Comparison of ENCODE assay signal across 13 cellular contexts in genomic region chr12:21419009-21419699, GRCh38. TPM values are rescaled to one million over a fixed set of nuclear protein-coding genes. Genes with fewer than 3 reads are reported as not detected.
DNase-seq lines count a peak whose midpoint lies in the region; ATAC-seq and TF ChIP-seq lines count a peak whose summit lies in the region.
"Not testable (repeated sequence)": the region's sequence is repeated elsewhere in the genome, so short reads cannot be mapped to it uniquely, and the experiment has no call there.
"Had no signal": no experiment of that assay in that cellular context is flagged by ENCODE, and none has a peak within 500 bp of the region (broad histone marks: within the 10 kb centered on the region; RNA-seq: fewer than 3 reads in every experiment).

No MANE protein-coding gene starts in this region.

- H3K4me3 ChIP-seq in Caco-2 (ENCODE audit: low read depth, low read length) = peak overlapping the region; percentile 58
- H3K4me3 ChIP-seq in H7 (ENCODE audit: insufficient read depth, low read depth, low read length) = peak overlapping the region; percentile 27

- H3K9me3 Mint-ChIP-seq in Caco-2 (ENCODE audit: unreplicated experiment); WTC11; neural crest cell: not testable (repeated sequence)

- peaks cover 18% of the 10 kb centered on the region for H3K4me1 Mint-ChIP-seq in Caco-2 (ENCODE audit: low read depth, unreplicated experiment)
- peaks cover 21% of the 10 kb centered on the region for H3K4me1 Mint-ChIP-seq in WTC11
- H3K4me1 Mint-ChIP-seq in neural crest cell = peaks cover 15% of the 10 kb centered on the region

- POLR2A ChIA-PET in Caco-2 (lab: Charles Lee); WTC11 (lab: Charles Lee): not testable (repeated sequence)

- intact Hi-C loops in Caco-2 (cut with micrococcal nuclease; ENCODE audit: unreplicated experiment); Right ventricle myocardium inferior (cut with DNase I): not testable (repeated sequence)

- not testable (repeated sequence) for ATAC-seq in WTC11, Right ventricle myocardium inferior

- TF ChIP-seq CTCF in Caco-2 (IDR thresholded peaks at IDR 0.05; ENCODE audit: insufficient read depth in 1 of 2, low read depth in 1 of 2, low read length in 1 of 2, severe bottlenecking in 1 of 2, unreplicated experiment in 1 of 2); WTC11 (IDR thresholded peaks at IDR 0.05); neural crest cell (conservative IDR thresholded peaks at IDR 0.05): not testable (repeated sequence)

- not testable (repeated sequence) for BruUV-seq in Caco-2 (replicated peaks; lab: Mats Ljungman, UMichigan)

- not testable (repeated sequence) for H3K27me3 Mint-ChIP-seq in Caco-2 (ENCODE audit: insufficient read depth, unreplicated experiment); WTC11 (ENCODE audit: low read depth); neural crest cell (ENCODE audit: low read depth)

- CTCF ChIA-PET in Caco-2 (lab: Charles Lee) = not testable (repeated sequence)
- CTCF ChIA-PET in WTC11 (lab: Charles Lee) = interaction anchor here (1.0 kb wide), 1 partner anchor 18 kb away, joined by 3 read pairs; the partner anchor contains the start of gene PYROXD1

- H3K27ac Mint-ChIP-seq in Caco-2 (ENCODE audit: unreplicated experiment) = peak overlapping the region; percentile 85
- peak overlapping the region; percentile 78 for H3K27ac Mint-ChIP-seq in WTC11
- H3K27ac Mint-ChIP-seq in neural crest cell (ENCODE audit: unreplicated experiment) = peak overlapping the region; percentile 67

- peak; percentile 65 to 71 for DNase-seq in Caco-2
- DNase-seq in H7 = not testable (repeated sequence)
- peak; percentile 70 for DNase-seq in NCI-H146 (lab: John Stamatoyannopoulos, UW)
- DNase-seq in NCI-H526 treated with DMSO at 0.1 percent for 48 hours (lab: John Stamatoyannopoulos, UW) = peak; percentile 13
- peak; percentile 70 for DNase-seq in WTC11 (ENCODE audit: low spot score)
- DNase-seq in Right ventricle myocardium inferior (ENCODE audit: missing footprints) = peak; percentile 59
- peak; percentile 20 for DNase-seq in neural crest cell (ENCODE audit: low read depth, low spot score)

- peaks cover 12% of the 10 kb centered on the region for H3K4me1 ChIP-seq in Caco-2

- peak overlapping the region; percentile 76 for H3K4me3 Mint-ChIP-seq in Caco-2 (ENCODE audit: unreplicated experiment)
- peak overlapping the region; percentile 60 for H3K4me3 Mint-ChIP-seq in WTC11
- H3K4me3 Mint-ChIP-seq in neural crest cell = not testable (repeated sequence)

- H3K36me3 ChIP-seq in Caco-2 (ENCODE audit: control insufficient read depth, insufficient read depth, low read length); H7 (replicated peaks; ENCODE audit: control insufficient read depth, insufficient read depth, low read length): not testable (repeated sequence)

- not testable (repeated sequence) for H3K9me3 ChIP-seq in Caco-2

- not testable (repeated sequence) for H3K27me3 ChIP-seq in Caco-2 (replicated peaks; ENCODE audit: control insufficient read depth, insufficient read depth, low read length); H7 (ENCODE audit: control insufficient read depth, insufficient read depth, low read length)

- H3K36me3 Mint-ChIP-seq in Caco-2 (ENCODE audit: insufficient read depth, unreplicated experiment); WTC11; neural crest cell (ENCODE audit: low read depth): not testable (repeated sequence)

RNA-seq across cellular contexts. Expression of gene PYROXD1, which starts 18.3 kb away (rescaled TPM):
- total RNA-seq in Caco-2 (2022) (16.7 and 17.7 TPM in 2 replicates), WTC11 (2021) (4.5 to 6.9 TPM (median 4.9 TPM) in 3 replicates), Right ventricle myocardium inferior (16.5 TPM), neural crest cell (6.2 and 8.8 TPM in 2 replicates)
- total RNA-seq in H7 (2014; rRNA removed; shearing (Covaris generic)) = 3.6 and 6.2 TPM in 2 replicates

RNA-seq across cellular contexts. Expression of gene IAPP, which starts 46.5 kb away (rescaled TPM):
- total RNA-seq in Caco-2 (2022) (not detected in 2 replicates), WTC11 (2021) (not detected in 3 replicates), Right ventricle myocardium inferior (not detected), neural crest cell (0.28 TPM in 1 of 2 replicates, not detected in the other)
- not detected in 2 replicates for total RNA-seq in H7 (2014; rRNA removed; shearing (Covaris generic))
- total RNA-seq: CD4-positive, CD25-positive, alpha-beta regulatory T cell; H4; LHCN-M2; OCI-LY7; Peyer's patch; T-helper 1 cell treated with Interleukin-12 subunit alpha and Interleukin-12 subunit beta and Interleukin-4 antibody, amounts not matched to agents 30 ng/mL and 1 ng/mL, for 36 hours had no signal
